Comparison of ENCODE assay signal across 21 cellular contexts in genomic region chr6:121008553-121008952, GRCh38.
A peak's percentile ranks its signal among the peaks of the same experiment; 100 is the strongest.
DNase-seq lines count a peak whose midpoint lies in the region; ATAC-seq and TF ChIP-seq lines count a peak whose summit lies in the region.
"Had no signal": no experiment of that assay in that cellular context is flagged by ENCODE, and none has a peak within 500 bp of the region (broad histone marks: within the 10 kb centered on the region; RNA-seq: fewer than 3 reads in every experiment).

No MANE protein-coding gene starts in this region.

- H3K79me1 ChIP-seq in mesendoderm (ENCODE audit: low read length), result no peaks in the 10 kb centered on the region

- no peak overlapping the region for H2BK15ac ChIP-seq in mesendoderm (replicated peaks; ENCODE audit: low read depth)

- in situ Hi-C loops in astrocyte of the cerebellum (cut with HindIII; ENCODE audit: low sequenced_read_pairs), result no loop called here

- H3K4ac ChIP-seq in mesendoderm (ENCODE audit: low read depth, low read length), result no peak overlapping the region

- no peak overlapping the region for H2AK5ac ChIP-seq in mesendoderm (ENCODE audit: low read length)

- no peak overlapping the region for H3K18ac ChIP-seq in mesendoderm (ENCODE audit: low read length)

- H3K27me3 ChIP-seq in mesendoderm (ENCODE audit: insufficient read depth, low read length, poor library complexity) (peaks cover 2% of the 10 kb centered on the region), aorta (ENCODE audit: control insufficient read depth in 1 of 2, insufficient read depth in 2 of 2, low read length in 1 of 2) (no peaks in the 10 kb centered on the region), Peyer's patch (no peaks in the 10 kb centered on the region)
- H3K27me3 ChIP-seq: SJSA1 had no signal

- H3K4me3 ChIP-seq in astrocyte of the cerebellum (ENCODE audit: low read depth, low read length), result no peak overlapping the region
- no peak overlapping the region for H3K4me3 ChIP-seq in mesendoderm (ENCODE audit: low read length)
- H3K4me3 ChIP-seq in aorta (ENCODE audit: low read length in 2 of 2), result no peak overlapping the region
- H3K4me3 ChIP-seq in Peyer's patch, result no peak overlapping the region
- H3K4me3 ChIP-seq: A549, GM23248, HAP-1, SJSA1 had no signal

- H3K9ac ChIP-seq in mesendoderm (ENCODE audit: low read length), result no peak overlapping the region
- H3K9ac ChIP-seq: GM23248 had no signal

- H3K9me3 ChIP-seq in aorta (ENCODE audit: control insufficient read depth, low read length) (peaks cover 2% of the 10 kb centered on the region), Peyer's patch (no peaks in the 10 kb centered on the region)
- H3K9me3 ChIP-seq: A549, HAP-1, SJSA1 had no signal

- no peaks in the 10 kb centered on the region for H3K79me2 ChIP-seq in mesendoderm (ENCODE audit: control insufficient read depth, insufficient read depth, low read length)

- TF ChIP-seq CTCF in astrocyte of the cerebellum (IDR thresholded peaks at IDR 0.05; ENCODE audit: low read depth, low read length, missing control alignments) (no peak), Peyer's patch (IDR thresholded peaks at IDR 0.05) (no peak)

- no peak overlapping the region for H3K23ac ChIP-seq in mesendoderm (ENCODE audit: low read length)

- no peak overlapping the region for H4K5ac ChIP-seq in mesendoderm (ENCODE audit: low read length)

- no peak overlapping the region for H3K27ac ChIP-seq in mesendoderm (ENCODE audit: low read depth, low read length)
- H3K27ac ChIP-seq in aorta (ENCODE audit: low read depth in 1 of 2, low read length in 2 of 2), result no peak overlapping the region
- H3K27ac ChIP-seq in Peyer's patch, result no peak overlapping the region
- H3K27ac ChIP-seq: A549, GM23248, SJSA1 had no signal

- H2BK5ac ChIP-seq in mesendoderm (ENCODE audit: low read length), result no peak overlapping the region

- H2BK120ac ChIP-seq in mesendoderm (ENCODE audit: low read depth, low read length), result no peak overlapping the region

- TF ChIP-seq POLR2A in Peyer's patch (IDR thresholded peaks at IDR 0.05), result no peak

- no peak overlapping the region for H3K56ac ChIP-seq in mesendoderm (ENCODE audit: low read length)

- no peak overlapping the region for H4K8ac ChIP-seq in mesendoderm (ENCODE audit: low read depth, low read length)

- intact Hi-C loops in aorta (cut with DNase I), result no loop called here

- peak; percentile 28 for DNase-seq in astrocyte of the cerebellum (ENCODE audit: low read depth)
- DNase-seq in iris pigment epithelial cell (ENCODE audit: low read depth), result peak; percentile 9
- no peak for DNase-seq in mesendoderm
- DNase-seq in aorta, result no peak
- DNase-seq in Peyer's patch, result no peak
- no peak for DNase-seq in NCI-H2196 treated with DMSO at 0.1 percent for 48 hours (lab: John Stamatoyannopoulos, UW; ENCODE audit: unreplicated experiment)
- DNase-seq: CD4-positive, alpha-beta memory T cell; DMS153; GDM1; GM23248; IMR-90; NCI-H1048; NCI-H1436; NCI-H2029; NCI-H526; SW 1271 had no signal

- H3K4me1 ChIP-seq in mesendoderm (ENCODE audit: control insufficient read depth, low read depth, low read length), result no peaks in the 10 kb centered on the region
- H3K4me1 ChIP-seq in aorta (ENCODE audit: control insufficient read depth in 1 of 2, insufficient read depth in 2 of 2, low read length in 2 of 2), result no peaks in the 10 kb centered on the region
- H3K4me1 ChIP-seq in Peyer's patch, result no peaks in the 10 kb centered on the region
- H3K4me1 ChIP-seq: A549, HAP-1, SJSA1 had no signal

- no peak overlapping the region for H3K4me2 ChIP-seq in mesendoderm (ENCODE audit: low read length)
- H3K4me2 ChIP-seq: A549 had no signal

- H3K36me3 ChIP-seq in mesendoderm (ENCODE audit: control insufficient read depth, insufficient read depth, low read length) (no peaks in the 10 kb centered on the region), aorta (ENCODE audit: control insufficient read depth in 1 of 2, insufficient read depth in 2 of 2, low read length in 1 of 2) (no peaks in the 10 kb centered on the region), Peyer's patch (no peaks in the 10 kb centered on the region)
- H3K36me3 ChIP-seq: HAP-1, SJSA1 had no signal

- ATAC-seq in GM18502 (IDR thresholded peaks at IDR 0.05; ENCODE audit: poor library complexity, unreplicated experiment) (peak; percentile 68), HG02885 (IDR thresholded peaks at IDR 0.05; ENCODE audit: poor library complexity, unreplicated experiment) (peak; percentile 86), aorta (ENCODE audit: low FRiP score) (no peak)
- ATAC-seq: A549 had no signal

Comparison
In these comparisons a context has a peak if more than half of its experiments do, and no peak if none do; other contexts are left out.
1. DNase-seq: peak in astrocyte of the cerebellum (single experiment) and iris pigment epithelial cell (single experiment); none in mesendoderm (single experiment), aorta (0 of 2), Peyer's patch (0 of 3) and NCI-H2196 treated with DMSO at 0.1 percent for 48 hours (single experiment).